In genomic region chr1:85459274-85459673, GRCh38 we compare ENCODE assay signal across 1 cellular context.
A peak's percentile ranks its signal among the peaks of the same experiment; 100 is the strongest.
TF ChIP-seq lines count a peak whose summit lies in the region.

No MANE protein-coding gene starts in this region.

TF ChIP-seq in SK-N-SH, 30 proteins besides CTCF, POLR2A, EP300 and RAD21 (continued from another document):
- TF ChIP-seq SIN3A (IDR thresholded peaks at IDR 0.05; ENCODE audit: borderline replicate concordance, low read depth, low read length): 0 out of 2 replicates have a peak, but pooled peaks have one; percentile 33
- TF ChIP-seq RCOR1 (IDR thresholded peaks at IDR 0.05; ENCODE audit: low read length): peak; percentile 41; the same call in 1 of the 2 replicates
- peak; percentile 23; the same call in 1 of the 2 replicates for TF ChIP-seq MXI1 (IDR thresholded peaks at IDR 0.05; ENCODE audit: low read depth, low read length)
- TF ChIP-seq EZH2phosphoT487 (IDR thresholded peaks at IDR 0.05; ENCODE audit: borderline replicate concordance, low read depth): no peak
